13 cellular contexts compared by ENCODE assay signal in genomic region chr1:235932090-235932510, GRCh38.
DNase-seq lines count a peak whose midpoint lies in the region; ATAC-seq and TF ChIP-seq lines count a peak whose summit lies in the region.
"Had no signal": no experiment of that assay in that cellular context is flagged by ENCODE, and none has a peak within 500 bp of the region (broad histone marks: within the 10 kb centered on the region; RNA-seq: fewer than 3 reads in every experiment).

No MANE protein-coding gene starts in this region.

- no peaks in the 10 kb centered on the region for H3K9me3 ChIP-seq in left lung
- H3K9me3 ChIP-seq: heart left ventricle had no signal

- H3K36me3 ChIP-seq in left lung: no peaks in the 10 kb centered on the region
- H3K36me3 ChIP-seq: heart left ventricle had no signal

- no peaks in the 10 kb centered on the region for H3K27me3 ChIP-seq in left lung
- H3K27me3 ChIP-seq: heart left ventricle had no signal

- DNase-seq in G401 (ENCODE audit: low spot score) (peak; percentile 37), RPMI8226 (peak; percentile 77), left lung (no peak), glomerular visceral epithelial cell (ENCODE audit: extremely low spot score) (no peak), NCI-H128 (lab: John Stamatoyannopoulos, UW; ENCODE audit: unreplicated experiment) (no peak)
- no peak for DNase-seq in stimulated activated CD4-positive, alpha-beta T cell treated with anti-CD3 and anti-CD28 coated beads, Interleukin-15, amount 100 ng/mL, for 24 hours
- DNase-seq: activated effector memory CD4-positive, alpha-beta T cell treated with anti-CD3 and anti-CD28 coated beads, Interleukin-2, amount 50 U/mL, for 16 hours; HCEC 1CT; heart left ventricle; NCI-H510A treated with DMSO at 0.1 percent for 48 hours had no signal

- no peak overlapping the region for H3K4me3 ChIP-seq in left lung
- H3K4me3 ChIP-seq: coronary artery, heart left ventricle had no signal

- in situ Hi-C loops in G401 (cut with HindIII; ENCODE audit: low sequenced_read_pairs): no loop called here

- peak overlapping the region in 1 of 2 donors; percentile 85 for H3K27ac ChIP-seq in left lung
- H3K27ac ChIP-seq: coronary artery, heart left ventricle had no signal

- peaks cover 0 to 46% of the 10 kb centered on the region in 2 donors for H3K4me1 ChIP-seq in left lung

- intact Hi-C loops in left lung (cut with DNase I): no loop called here

- no peak for TF ChIP-seq CTCF in left lung (IDR thresholded peaks at IDR 0.05)

- ATAC-seq in HG02798 (IDR thresholded peaks at IDR 0.05; ENCODE audit: poor library complexity, unreplicated experiment): peak; percentile 55
- ATAC-seq in left lung: peak; percentile 67
- no peak for ATAC-seq in HG02678 (IDR thresholded peaks at IDR 0.05; ENCODE audit: unreplicated experiment)
- ATAC-seq: heart left ventricle had no signal

Comparison
In these comparisons a context has a peak if more than half of its experiments do, and no peak if none do; other contexts are left out.
1. DNase-seq: peak in G401 (single experiment) and RPMI8226 (single experiment); none in left lung (0 of 2), stimulated activated CD4-positive, alpha-beta T cell treated with anti-CD3 and anti-CD28 coated beads, Interleukin-15, amount 100 ng/mL, for 24 hours (single experiment), glomerular visceral epithelial cell (single experiment) and NCI-H128 (single experiment).